In genomic region chr2:152716805-152717241, GRCh38 we compare ENCODE assay signal across 1 cellular context.
A peak's percentile ranks its signal among the peaks of the same experiment; 100 is the strongest.
TF ChIP-seq lines count a peak whose summit lies in the region.

No MANE protein-coding gene starts in this region.

TF ChIP-seq in HepG2, 621 proteins besides CTCF, POLR2A, EP300 and RAD21 (continued from another document and continues in another):
- TF ChIP-seq ARID5B (CRISPR knock-in tag; IDR thresholded peaks at IDR 0.05) (0 out of 2 replicates have a peak, but pooled peaks have one; percentile 5), KLF15 (CRISPR knock-in tag; IDR thresholded peaks at IDR 0.05; ENCODE audit: borderline replicate concordance) (peak; percentile 26; the same call in 1 of the 2 replicates), ZFAT (CRISPR knock-in tag; conservative IDR thresholded peaks at IDR 0.05) (0 out of 2 replicates have a peak, but pooled peaks have one; percentile 55), SOX5 (CRISPR knock-in tag; IDR thresholded peaks at IDR 0.05; ENCODE audit: borderline replicate concordance) (no peak), ZNF10 (CRISPR knock-in tag; IDR thresholded peaks at IDR 0.05; ENCODE audit: borderline replicate concordance, low read depth) (no peak), ZHX1 (CRISPR knock-in tag; IDR thresholded peaks at IDR 0.05; ENCODE audit: low read depth) (peak; percentile 24; the same call in 1 of the 2 replicates), MBNL3 (CRISPR knock-in tag; conservative IDR thresholded peaks at IDR 0.05) (no peak), ZNF776 (CRISPR knock-in tag; IDR thresholded peaks at IDR 0.05) (0 out of 2 replicates have a peak, but pooled peaks have one; percentile 54), PAX8 (CRISPR knock-in tag; IDR thresholded peaks at IDR 0.05; ENCODE audit: borderline replicate concordance) (0 out of 2 replicates have a peak, but pooled peaks have one; percentile 28), ZNF788 (CRISPR knock-in tag; IDR thresholded peaks at IDR 0.05; ENCODE audit: borderline replicate concordance) (no peak), ZFP82 (CRISPR knock-in tag; IDR thresholded peaks at IDR 0.05; ENCODE audit: borderline replicate concordance) (peak; percentile 27; the same call in 1 of the 2 replicates), HNRNPK (IDR thresholded peaks at IDR 0.05; ENCODE audit: low read depth, low read length, poor library complexity, severe bottlenecking) (no peak), ZNF101 (CRISPR knock-in tag; IDR thresholded peaks at IDR 0.05; ENCODE audit: borderline replicate concordance, low read depth) (0 out of 2 replicates have a peak, but pooled peaks have one; percentile 6), DNMT1 (CRISPR knock-in tag; IDR thresholded peaks at IDR 0.05) (0 out of 2 replicates have a peak, but pooled peaks have one; percentile 17), ZNF746 (CRISPR knock-in tag; IDR thresholded peaks at IDR 0.05) (no peak), SALL1 (CRISPR knock-in tag; IDR thresholded peaks at IDR 0.05) (no peak), GABPB1 (CRISPR knock-in tag; IDR thresholded peaks at IDR 0.05) (no peak), ZNF367 (CRISPR knock-in tag; IDR thresholded peaks at IDR 0.05; ENCODE audit: borderline replicate concordance) (no peak), ZNF253 (CRISPR knock-in tag; IDR thresholded peaks at IDR 0.05; ENCODE audit: borderline replicate concordance) (0 out of 2 replicates have a peak, but pooled peaks have one; percentile 46), ZBTB10 (CRISPR knock-in tag; IDR thresholded peaks at IDR 0.05; ENCODE audit: borderline replicate concordance) (0 out of 2 replicates have a peak, but pooled peaks have one; percentile 26), ZNF749 (CRISPR knock-in tag; IDR thresholded peaks at IDR 0.05; ENCODE audit: borderline replicate concordance) (peak; percentile 75; the same call in 1 of the 2 replicates), ISX (CRISPR knock-in tag; conservative IDR thresholded peaks at IDR 0.05) (peak; percentile 63; the same call in 1 of the 2 replicates), ZNF629 (CRISPR knock-in tag; conservative IDR thresholded peaks at IDR 0.05) (peak; percentile 39; the same call in 1 of the 2 replicates), NR2C2 (CRISPR knock-in tag; IDR thresholded peaks at IDR 0.05; ENCODE audit: borderline replicate concordance) (no peak), TRIM24 (CRISPR knock-in tag; IDR thresholded peaks at IDR 0.05) (no peak), ZNF121 (CRISPR knock-in tag; IDR thresholded peaks at IDR 0.05) (0 out of 2 replicates have a peak, but pooled peaks have one; percentile 16), ZNF44 (CRISPR knock-in tag; IDR thresholded peaks at IDR 0.05) (no peak), ZNF18 (CRISPR knock-in tag; IDR thresholded peaks at IDR 0.05; ENCODE audit: insufficient replicate concordance) (no peak), NR1H2 (CRISPR knock-in tag; IDR thresholded peaks at IDR 0.05; ENCODE audit: borderline replicate concordance, low read depth) (peak; percentile 26; the same call in 1 of the 2 replicates), ZSCAN30 (CRISPR knock-in tag; IDR thresholded peaks at IDR 0.05) (peak; percentile 39; the same call in 1 of the 2 replicates), NR0B2 (CRISPR knock-in tag; IDR thresholded peaks at IDR 0.05) (peak; percentile 84; the same call in 1 of the 2 replicates), PLRG1 (conservative IDR thresholded peaks at IDR 0.05) (no peak), ZNF333 (CRISPR knock-in tag; IDR thresholded peaks at IDR 0.05; ENCODE audit: borderline replicate concordance) (peak; percentile 53; the same call in 1 of the 2 replicates), MTA3 (CRISPR knock-in tag; IDR thresholded peaks at IDR 0.05) (no peak), ZBTB37 (CRISPR knock-in tag; IDR thresholded peaks at IDR 0.05) (peak; percentile 75; the same call in 1 of the 2 replicates), ZFP36L1 (CRISPR knock-in tag; IDR thresholded peaks at IDR 0.05) (peak; percentile 27; the same call in 1 of the 2 replicates), MXD3 (CRISPR knock-in tag; IDR thresholded peaks at IDR 0.05) (0 out of 2 replicates have a peak, but pooled peaks have one; percentile 21), ZSCAN21 (CRISPR knock-in tag; IDR thresholded peaks at IDR 0.05; ENCODE audit: borderline replicate concordance) (0 out of 2 replicates have a peak, but pooled peaks have one; percentile 21), SP140L (CRISPR knock-in tag; IDR thresholded peaks at IDR 0.05; ENCODE audit: borderline replicate concordance) (no peak), ZFP37 (CRISPR knock-in tag; IDR thresholded peaks at IDR 0.05; ENCODE audit: borderline replicate concordance) (no peak), SIN3B (IDR thresholded peaks at IDR 0.05; ENCODE audit: low read length) (peak; percentile 47; the same call in 1 of the 2 replicates), LCORL (IDR thresholded peaks at IDR 0.05) (peak; percentile 48; the same call in 1 of the 2 replicates), LCORL (CRISPR knock-in tag; IDR thresholded peaks at IDR 0.05) (no peak)
